In genomic region chr4:60081839-60082238, GRCh38 we compare ENCODE assay signal across 28 cellular contexts.
"Had no signal": no experiment of that assay in that cellular context is flagged by ENCODE, and none has a peak within 500 bp of the region (broad histone marks: within the 10 kb centered on the region; RNA-seq: fewer than 3 reads in every experiment).

No MANE protein-coding gene starts in this region.

- H3K4me1 Mint-ChIP-seq: stimulated activated effector memory CD8-positive, alpha-beta T cell treated with anti-CD3 and anti-CD28 coated beads, Interleukin-12 subunit alpha, Interleukin-12 subunit beta, amount 100 ng/mL, for 72 hours; stimulated activated memory B cell treated with anti-CD40 and anti-IgM and Interleukin-4, amounts not matched to agents 10 μg/mL and 1 μg/mL and 100 μg/mL, for 72 hours; stimulated activated naive B cell treated with anti-CD40 and anti-IgM and Interleukin-4, amounts not matched to agents 10 μg/mL and 1 μg/mL and 100 μg/mL, for 72 hours; stimulated activated naive CD8-positive, alpha-beta T cell treated with anti-CD3 and anti-CD28 coated beads, Interleukin-15, amount 100 ng/mL, for 72 hours had no signal

- H3K27ac Mint-ChIP-seq: stimulated activated effector memory CD8-positive, alpha-beta T cell treated with anti-CD3 and anti-CD28 coated beads, Interleukin-12 subunit alpha, Interleukin-12 subunit beta, amount 100 ng/mL, for 72 hours; stimulated activated memory B cell treated with anti-CD40 and anti-IgM and Interleukin-4, amounts not matched to agents 10 μg/mL and 1 μg/mL and 100 μg/mL, for 72 hours; stimulated activated naive B cell treated with anti-CD40 and anti-IgM and Interleukin-4, amounts not matched to agents 10 μg/mL and 1 μg/mL and 100 μg/mL, for 72 hours; stimulated activated naive CD8-positive, alpha-beta T cell treated with anti-CD3 and anti-CD28 coated beads, Interleukin-15, amount 100 ng/mL, for 72 hours; stimulated activated naive CD8-positive, alpha-beta T cell treated with anti-CD3 and anti-CD28 coated beads, Interleukin-15, Interleukin-2, amounts not matched to agents 100 ng/mL and 50 ng/mL, for 24 hours; type B pancreatic cell had no signal

- H3K27me3 ChIP-seq: stomach, suprapubic skin, testis, thyroid gland, tibial artery, tibial nerve, transverse colon, upper lobe of left lung, upper lobe of right lung, uterus, vagina had no signal

- H3K36me3 ChIP-seq: stomach, suprapubic skin, thoracic aorta, thyroid gland, tibial artery, tibial nerve, transverse colon, upper lobe of left lung, upper lobe of right lung, uterus, vagina had no signal

- H3K9me3 Mint-ChIP-seq: type B pancreatic cell had no signal

- DNase-seq: stimulated activated CD4-positive, alpha-beta T cell treated with anti-CD3 and anti-CD28 coated beads, Interleukin-2, amount 100 ng/mL, for 48 hours; stimulated activated CD4-positive, alpha-beta T cell treated with anti-CD3 and anti-CD28 coated beads, Interleukin-4, amount 100 ng/mL, for 1 hour; stimulated activated CD4-positive, alpha-beta T cell treated with anti-CD3 and anti-CD28 coated beads, Interleukin-4, amount 100 ng/mL, for 24 hours; stimulated activated CD4-positive, alpha-beta T cell treated with anti-CD3 and anti-CD28 coated beads, Interleukin-4, amount 100 ng/mL, for 4 hours; stimulated activated CD8-positive, alpha-beta memory T cell treated with anti-CD3 and anti-CD28 coated beads, Interleukin-4, amount 100 ng/mL, for 48 hours; stimulated activated naive B cell treated with anti-CD40 and anti-IgM and Interleukin-4, amounts not matched to agents 10 μg/mL and 1 μg/mL and 100 μg/mL, for 72 hours; stimulated activated naive CD4-positive, alpha-beta T cell; stimulated activated naive CD4-positive, alpha-beta T cell treated with Interleukin-2 at 50 U/mL for 16 hours; stimulated activated naive CD8-positive, alpha-beta T cell treated with anti-CD3 and anti-CD28 coated beads, Interleukin-15, amount 100 ng/mL, for 72 hours; stimulated activated naive CD8-positive, alpha-beta T cell treated with anti-CD3 and anti-CD28 coated beads, Interleukin-15, Interleukin-2, amounts not matched to agents 100 U/mL and 50 U/mL, for 24 hours; stomach; substantia nigra; testis; thyroid gland; tibial artery; transverse colon; trophoblast cell; upper lobe of left lung; upper lobe of right lung; uterus had no signal

- H3K36me3 Mint-ChIP-seq: stimulated activated memory B cell treated with anti-CD40 and anti-IgM and Interleukin-4, amounts not matched to agents 10 μg/mL and 1 μg/mL and 100 μg/mL, for 72 hours; stimulated activated naive B cell treated with anti-CD40 and anti-IgM and Interleukin-4, amounts not matched to agents 10 μg/mL and 1 μg/mL and 100 μg/mL, for 72 hours; type B pancreatic cell had no signal

- ATAC-seq: stimulated activated effector memory CD8-positive, alpha-beta T cell treated with anti-CD3 and anti-CD28 coated beads, Interleukin-12 subunit alpha, Interleukin-12 subunit beta, amount 100 ng/mL, for 72 hours; stimulated activated memory B cell treated with anti-CD40 and anti-IgM and Interleukin-4, amounts not matched to agents 10 μg/mL and 1 μg/mL and 100 μg/mL, for 72 hours; stimulated activated naive B cell treated with anti-CD40 and anti-IgM and Interleukin-4, amounts not matched to agents 10 μg/mL and 1 μg/mL and 100 μg/mL, for 72 hours; stimulated activated naive CD8-positive, alpha-beta T cell treated with anti-CD3 and anti-CD28 coated beads, Interleukin-15, amount 100 ng/mL, for 72 hours; stimulated activated naive CD8-positive, alpha-beta T cell treated with anti-CD3 and anti-CD28 coated beads, Interleukin-15, Interleukin-2, amounts not matched to agents 100 U/mL and 50 U/mL, for 24 hours; upper lobe of right lung had no signal

- H3K27ac ChIP-seq: stomach, suprapubic skin, testis, thoracic aorta, thyroid gland, tibial artery, tibial nerve, transverse colon, upper lobe of left lung, upper lobe of right lung, uterus, vagina had no signal

- H3K27me3 Mint-ChIP-seq: stimulated activated memory B cell treated with anti-CD40 and anti-IgM and Interleukin-4, amounts not matched to agents 10 μg/mL and 1 μg/mL and 100 μg/mL, for 72 hours; stimulated activated naive B cell treated with anti-CD40 and anti-IgM and Interleukin-4, amounts not matched to agents 10 μg/mL and 1 μg/mL and 100 μg/mL, for 72 hours; stimulated activated naive CD8-positive, alpha-beta T cell treated with anti-CD3 and anti-CD28 coated beads, Interleukin-15, amount 100 ng/mL, for 72 hours; stimulated activated naive CD8-positive, alpha-beta T cell treated with anti-CD3 and anti-CD28 coated beads, Interleukin-15, Interleukin-2, amounts not matched to agents 100 ng/mL and 50 ng/mL, for 24 hours; type B pancreatic cell had no signal

- H3K9me3 ChIP-seq: stomach, suprapubic skin, testis, thoracic aorta, thyroid gland, tibial artery, transverse colon, upper lobe of left lung, upper lobe of right lung, uterus, vagina had no signal

- H3K4me1 ChIP-seq: stomach, suprapubic skin, testis, thyroid gland, tibial artery, tibial nerve, transverse colon, upper lobe of left lung, upper lobe of right lung, uterus, vagina had no signal

- H3K4me3 ChIP-seq: stomach, suprapubic skin, testis, thoracic aorta, thyroid gland, tibial artery, tibial nerve, transverse colon, upper lobe of left lung, upper lobe of right lung, uterus, vagina had no signal

- H3K4me3 Mint-ChIP-seq: stimulated activated effector memory CD8-positive, alpha-beta T cell treated with anti-CD3 and anti-CD28 coated beads, Interleukin-12 subunit alpha, Interleukin-12 subunit beta, amount 100 ng/mL, for 72 hours; stimulated activated memory B cell treated with anti-CD40 and anti-IgM and Interleukin-4, amounts not matched to agents 10 μg/mL and 1 μg/mL and 100 μg/mL, for 72 hours; stimulated activated naive B cell treated with anti-CD40 and anti-IgM and Interleukin-4, amounts not matched to agents 10 μg/mL and 1 μg/mL and 100 μg/mL, for 72 hours; stimulated activated naive CD8-positive, alpha-beta T cell treated with anti-CD3 and anti-CD28 coated beads, Interleukin-15, amount 100 ng/mL, for 72 hours; stimulated activated naive CD8-positive, alpha-beta T cell treated with anti-CD3 and anti-CD28 coated beads, Interleukin-15, Interleukin-2, amounts not matched to agents 100 ng/mL and 50 ng/mL, for 24 hours; type B pancreatic cell had no signal
